In genomic region chr10:91163709-91164474, GRCh38 we compare ENCODE assay signal across 8 cellular contexts. TPM values are rescaled to one million over a fixed set of nuclear protein-coding genes. Genes with fewer than 3 reads are reported as not detected.
DNase-seq lines count a peak whose midpoint lies in the region; ATAC-seq and TF ChIP-seq lines count a peak whose summit lies in the region.

No MANE protein-coding gene starts in this region.

- H3K4me1 Mint-ChIP-seq in GM23338 = peaks cover 8% of the 10 kb centered on the region
- H3K4me1 Mint-ChIP-seq in activated CD8-positive, alpha-beta T cell treated with anti-CD3 and anti-CD28 coated beads, Interleukin-2, amount 10 ng/mL, durations not matched to agents 7 days and 5 days (ENCODE audit: low read depth) = peaks cover 30% of the 10 kb centered on the region

- peak; percentile 82 for DNase-seq in DMS53 (lab: John Stamatoyannopoulos, UW)
- peak; percentile 43 for DNase-seq in GM23338 (ENCODE audit: low spot score)
- peak; percentile 79 for DNase-seq in MG63
- peak; percentile 70 for DNase-seq in activated CD8-positive, alpha-beta T cell treated with anti-CD3 and anti-CD28 coated beads, Interleukin-2, amount 10 ng/mL, durations not matched to agents 7 days and 5 days
- DNase-seq in lung (ENCODE audit: low spot score) = peak; percentile 66
- peak; percentile 35 to 59 (median 57) for DNase-seq in stimulated activated CD4-positive, alpha-beta T cell treated with anti-CD3 and anti-CD28 coated beads, TNF-alpha, amount 100 ng/mL, for 4 hours (ENCODE audit: low read depth in 3 of 3)
- no peak for DNase-seq in GF-D8 (lab: John Stamatoyannopoulos, UW)

- peaks cover 98% of the 10 kb centered on the region for H3K27me3 ChIP-seq in GM23338 (ENCODE audit: insufficient read depth)
- H3K27me3 ChIP-seq in MG63 = no peaks in the 10 kb centered on the region; the same call in none of the 2 replicates
- H3K27me3 ChIP-seq in ectodermal cell (ENCODE audit: control insufficient read depth, insufficient read depth, low read length, poor library complexity, severe bottlenecking) = peaks cover 86% of the 10 kb centered on the region
- no peaks in the 10 kb centered on the region for H3K27me3 ChIP-seq in lung (ENCODE audit: control insufficient read depth, insufficient read depth)

- H3K4me2 ChIP-seq in GM23338 = peak overlapping the region; percentile 86

- H3K4me3 ChIP-seq in GM23338 (peak overlapping the region; percentile 70), MG63 (peak overlapping the region; percentile 65), ectodermal cell (ENCODE audit: insufficient read depth, low read depth, low read length) (peak overlapping the region; percentile 66), lung (peak overlapping the region; percentile 63)

- ATAC-seq in GM23338 (peak; percentile 49), lung (ENCODE audit: insufficient read depth, low FRiP score) (peak; percentile 55)
- ATAC-seq in activated CD8-positive, alpha-beta T cell treated with anti-CD3 and anti-CD28 coated beads, Interleukin-2, amount 10 ng/mL, durations not matched to agents 7 days and 5 days = peak; percentile 44

- H3K79me2 ChIP-seq in GM23338 (replicated peaks; ENCODE audit: insufficient read depth) = no peaks in the 10 kb centered on the region

- H4K20me1 ChIP-seq in GM23338 (replicated peaks; ENCODE audit: insufficient read depth) = peaks cover 4% of the 10 kb centered on the region

- no peaks in the 10 kb centered on the region for H3K9me3 ChIP-seq in MG63
- no peaks in the 10 kb centered on the region for H3K9me3 ChIP-seq in ectodermal cell (ENCODE audit: control insufficient read depth, low read length)
- no peaks in the 10 kb centered on the region for H3K9me3 ChIP-seq in lung (ENCODE audit: control insufficient read depth in 2 of 2, insufficient read depth in 1 of 2, low read length in 1 of 2)

- no peaks in the 10 kb centered on the region; the same call in 2 of the 3 replicates for H3K9me3 Mint-ChIP-seq in GM23338
- H3K9me3 Mint-ChIP-seq in activated CD8-positive, alpha-beta T cell treated with anti-CD3 and anti-CD28 coated beads, Interleukin-2, amount 10 ng/mL, durations not matched to agents 7 days and 5 days (ENCODE audit: insufficient read depth) = no peaks in the 10 kb centered on the region

- no peak overlapping the region for H3K27ac Mint-ChIP-seq in GM23338
- H3K27ac Mint-ChIP-seq in activated CD8-positive, alpha-beta T cell treated with anti-CD3 and anti-CD28 coated beads, Interleukin-2, amount 10 ng/mL, durations not matched to agents 7 days and 5 days = peak overlapping the region; percentile 83

- no peak overlapping the region for H3K27ac ChIP-seq in GM23338 (ENCODE audit: low read depth)
- no peak overlapping the region for H3K27ac ChIP-seq in ectodermal cell (ENCODE audit: insufficient read depth, low read depth, low read length, poor library complexity, severe bottlenecking)
- peak overlapping the region; percentile 96 to 100 for H3K27ac ChIP-seq in lung (ENCODE audit: low read depth in 1 of 2, low read length in 1 of 2)

- H3K9me2 ChIP-seq in GM23338 (ENCODE audit: insufficient read depth) = no peaks in the 10 kb centered on the region

- peak overlapping the region; percentile 88 for H2AFZ ChIP-seq in GM23338

- CTCF ChIA-PET in activated CD8-positive, alpha-beta T cell treated with anti-CD3 and anti-CD28 coated beads, Interleukin-2, amount 10 ng/mL, durations not matched to agents 7 days and 5 days (lab: Charles Lee) = interaction anchor here (0.8 to 3.2 kb wide), 9 partner anchors 37 to 158 kb away, joined by 3 to 30 read pairs (median 4); no protein-coding TSS in a partner anchor

- H3F3A ChIP-seq in GM23338 (replicated peaks; ENCODE audit: low read depth) = no peaks in the 10 kb centered on the region

- H3K36me3 Mint-ChIP-seq in GM23338 (ENCODE audit: low read depth) = no peaks in the 10 kb centered on the region; the same call in 2 of the 3 replicates
- H3K36me3 Mint-ChIP-seq in activated CD8-positive, alpha-beta T cell treated with anti-CD3 and anti-CD28 coated beads, Interleukin-2, amount 10 ng/mL, durations not matched to agents 7 days and 5 days (ENCODE audit: low read depth) = peaks cover 6% of the 10 kb centered on the region

- H3K4me3 Mint-ChIP-seq in GM23338 = peak overlapping the region; percentile 78
- H3K4me3 Mint-ChIP-seq in activated CD8-positive, alpha-beta T cell treated with anti-CD3 and anti-CD28 coated beads, Interleukin-2, amount 10 ng/mL, durations not matched to agents 7 days and 5 days = peak overlapping the region; percentile 84

- 3% methylated on average over 60 of the region's 60 CpGs for WGBS in ectodermal cell, 2 experiments
- WGBS in lung, 2 donors = 6% methylated on average over 50 to 60 of the region's 60 CpGs

- POLR2A ChIA-PET in activated CD8-positive, alpha-beta T cell treated with anti-CD3 and anti-CD28 coated beads, Interleukin-2, amount 10 ng/mL, durations not matched to agents 7 days and 5 days (lab: Charles Lee) = interaction anchor here (0.6 to 3.5 kb wide), 17 partner anchors 8 to 739 kb away, joined by 3 to 29 read pairs (median 4); partner anchors contain the start of genes PCGF5 and TNKS2

- peaks cover 58% of the 10 kb centered on the region for H3K27me3 Mint-ChIP-seq in GM23338 (ENCODE audit: insufficient read depth, low read depth, poor library complexity)
- no peaks in the 10 kb centered on the region for H3K27me3 Mint-ChIP-seq in activated CD8-positive, alpha-beta T cell treated with anti-CD3 and anti-CD28 coated beads, Interleukin-2, amount 10 ng/mL, durations not matched to agents 7 days and 5 days (ENCODE audit: low read depth)

- H3K36me3 ChIP-seq in GM23338 (ENCODE audit: insufficient read depth) = no peaks in the 10 kb centered on the region
- no peaks in the 10 kb centered on the region for H3K36me3 ChIP-seq in MG63
- no peaks in the 10 kb centered on the region for H3K36me3 ChIP-seq in ectodermal cell (ENCODE audit: control insufficient read depth, insufficient read depth, low read length)
- H3K36me3 ChIP-seq in lung (ENCODE audit: control insufficient read depth in 2 of 2, insufficient read depth in 2 of 2, low read length in 2 of 2) = no peaks in the 10 kb centered on the region

- TF ChIP-seq CTCF in GM23338 (conservative IDR thresholded peaks at IDR 0.05; ENCODE audit: low read depth in 2 of 2) = no peak
- no peak for TF ChIP-seq CTCF in lung (IDR thresholded peaks at IDR 0.05; ENCODE audit: control extremely low read depth, extremely low read depth)

- H3K4me1 ChIP-seq in GM23338 (ENCODE audit: insufficient read depth) = no peaks in the 10 kb centered on the region
- peaks cover 5% of the 10 kb centered on the region for H3K4me1 ChIP-seq in ectodermal cell (ENCODE audit: control insufficient read depth, insufficient read depth, low read length)
- H3K4me1 ChIP-seq in lung (ENCODE audit: control insufficient read depth in 2 of 2, insufficient read depth in 2 of 2, low read length in 2 of 2) = peaks cover 0 to 6% of the 10 kb centered on the region in 2 donors

TF ChIP-seq in GM23338, 12 proteins besides CTCF, POLR2A, EP300 and RAD21 (continues in another document):
- TF ChIP-seq EZH2phosphoT487 (IDR thresholded peaks at IDR 0.05; ENCODE audit: unreplicated experiment) (peak; percentile 19), ZNF114 (CRISPR knock-in tag; IDR thresholded peaks at IDR 0.05) (no peak), EZH2 (IDR thresholded peaks at IDR 0.05; ENCODE audit: low read depth, unreplicated experiment) (peak; percentile 69), STAT1 (IDR thresholded peaks at IDR 0.05; ENCODE audit: unreplicated experiment) (no peak), POLR2AphosphoS5 (IDR thresholded peaks at IDR 0.05; ENCODE audit: low read depth) (no peak), ETS1 (IDR thresholded peaks at IDR 0.05) (no peak), NANOG (IDR thresholded peaks at IDR 0.05; ENCODE audit: borderline replicate concordance) (no peak), JUNB (IDR thresholded peaks at IDR 0.05; ENCODE audit: unreplicated experiment) (no peak), ZNF331 (CRISPR knock-in tag; IDR thresholded peaks at IDR 0.05; ENCODE audit: low read depth) (no peak)

RNA-seq across cellular contexts. Expression of gene PCGF5, which starts 56.6 kb away (rescaled TPM):
- total RNA-seq in GM23338 (2014; rRNA removed; shearing (Covaris generic)) = 6.5 and 7.7 TPM in 2 replicates
- polyA plus RNA-seq in GM23338 (2016; fragmentation: Nextera tagmentation; extraction: Ambion mirVana) (8.7 and 9.0 TPM in 2 replicates), lung (10 to 100 TPM; 27.2 to 29.0 TPM)
- 28.8 and 40.7 TPM in 2 replicates for total RNA-seq in MG63 (2014; rRNA removed; shearing (Covaris generic); ENCODE audit: low replicate concordance)
- total RNA-seq in activated CD8-positive, alpha-beta T cell treated with anti-CD3 and anti-CD28 coated beads, Interleukin-2, amount 10 ng/mL, durations not matched to agents 7 days and 5 days = 10 to 100 TPM; 46.2 to 46.7 TPM
- polyA plus RNA-seq in ectodermal cell (2013, experiment 1 of 4) = 6.9 TPM
- 8.4 TPM for polyA plus RNA-seq in ectodermal cell (2013, experiment 2 of 4)
- polyA plus RNA-seq in ectodermal cell (2013, experiment 3 of 4) = 11.4 TPM
- 14.1 TPM for polyA plus RNA-seq in ectodermal cell (2013, experiment 4 of 4)
- total RNA-seq in lung = 10 to 100 TPM; 36.3 to 36.9 TPM

Comparison
In these comparisons a context has a peak if more than half of its experiments do, and no peak if none do; other contexts are left out.
1. H3K27ac ChIP-seq: peak in lung (2 of 2); none in GM23338 (single experiment) and ectodermal cell (single experiment).
2. Peak in every context shown above with its lines, with median percentiles within 50 percentile points of each other: ATAC-seq and H3K4me3 ChIP-seq.